ENCODE assay signal across 12 cellular contexts in the genomic region with DNA sequence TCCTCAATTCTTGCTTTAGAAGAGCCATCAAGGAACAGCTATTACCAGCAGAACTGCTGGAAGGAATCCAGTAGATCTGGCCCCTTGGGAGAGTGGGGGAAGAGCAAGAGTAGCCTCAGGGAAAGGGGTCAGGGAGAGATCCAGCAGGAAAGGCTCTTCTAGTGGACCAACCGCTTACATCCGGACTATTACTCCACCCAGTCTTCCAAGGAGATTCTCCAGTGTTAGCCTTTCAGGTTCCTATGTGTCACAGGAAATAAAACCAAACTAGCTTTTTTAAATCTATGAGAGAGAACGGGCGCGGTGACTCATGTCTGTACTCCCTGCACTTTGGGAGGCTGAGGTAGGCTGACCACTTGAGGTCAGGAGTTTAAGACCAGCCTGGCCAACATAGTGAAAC. TPM values are rescaled to one million over a fixed set of nuclear protein-coding genes. Genes with fewer than 3 reads are reported as not detected.
DNase-seq lines count a peak whose midpoint lies in the region; ATAC-seq, FAIRE-seq and TF ChIP-seq lines count a peak whose summit lies in the region.
"Had no signal": no experiment of that assay in that cellular context is flagged by ENCODE, and none has a peak within 500 bp of the region (broad histone marks: within the 10 kb centered on the region; RNA-seq: fewer than 3 reads in every experiment).

No MANE protein-coding gene starts in this region.

- H3K4me1 ChIP-seq in GM23338 (ENCODE audit: insufficient read depth) (peaks cover 27% of the 10 kb centered on the region), neural progenitor cell (peaks cover 7% of the 10 kb centered on the region), small intestine (ENCODE audit: control insufficient read depth in 2 of 2, insufficient read depth in 1 of 2, low read depth in 1 of 2, low read length in 1 of 2) (peaks cover 0 to 1% of the 10 kb centered on the region in 2 donors)

- H3K9me3 Mint-ChIP-seq in GM23338 (no peaks in the 10 kb centered on the region), neural progenitor cell (no peaks in the 10 kb centered on the region)
- no peaks in the 10 kb centered on the region for H3K9me3 Mint-ChIP-seq in activated CD4-positive, alpha-beta memory T cell treated with anti-CD3 and anti-CD28 coated beads, Interleukin-2, amount 10 ng/mL, durations not matched to agents 7 days and 5 days
- H3K9me3 Mint-ChIP-seq: naive thymus-derived CD8-positive, alpha-beta T cell; stimulated activated effector memory CD8-positive, alpha-beta T cell treated with anti-CD3 and anti-CD28 coated beads, Interleukin-12 subunit alpha, Interleukin-12 subunit beta, amount 100 ng/mL, for 72 hours had no signal

- TF ChIP-seq CTCF in GM23338 (conservative IDR thresholded peaks at IDR 0.05; ENCODE audit: low read depth in 2 of 2), result no peak
- TF ChIP-seq CTCF in neural progenitor cell (IDR thresholded peaks at IDR 0.05), result no peak

- WGBS in small intestine, 3 donors, result 64 to 88% (median 82%) methylated on average over 5 of the region's 5 CpGs

- POLR2A ChIA-PET in activated CD4-positive, alpha-beta memory T cell treated with anti-CD3 and anti-CD28 coated beads, Interleukin-2, amount 10 ng/mL, durations not matched to agents 7 days and 5 days (lab: Charles Lee), result no interaction called here

- peak overlapping the region; percentile 84 for H3K27ac ChIP-seq in GM23338 (ENCODE audit: low read depth)
- H3K27ac ChIP-seq in epithelial cell of prostate, result peak overlapping the region; percentile 14
- peak overlapping the region; percentile 67 for H3K27ac ChIP-seq in neural progenitor cell
- no peak overlapping the region for H3K27ac ChIP-seq in small intestine (ENCODE audit: low read depth in 1 of 2, low read length in 1 of 2)

- H3K4me3 ChIP-seq in GM23338 (no peak overlapping the region), neural progenitor cell (no peak overlapping the region), small intestine (ENCODE audit: low read depth in 1 of 2, low read length in 2 of 2) (no peak overlapping the region)

- ATAC-seq in GM23338 (peak; percentile 14; the same call in 1 of the 3 replicates), GM19328 (IDR thresholded peaks at IDR 0.05; ENCODE audit: unreplicated experiment) (no peak)
- ATAC-seq: naive thymus-derived CD8-positive, alpha-beta T cell; stimulated activated effector memory CD8-positive, alpha-beta T cell treated with anti-CD3 and anti-CD28 coated beads, Interleukin-12 subunit alpha, Interleukin-12 subunit beta, amount 100 ng/mL, for 72 hours had no signal

- H2AFZ ChIP-seq in GM23338 (no peak overlapping the region), neural progenitor cell (replicated peaks) (no peak overlapping the region)

- no peak overlapping the region for H3K4me3 Mint-ChIP-seq in GM23338
- H3K4me3 Mint-ChIP-seq in neural progenitor cell, result no peak overlapping the region
- no peak overlapping the region for H3K4me3 Mint-ChIP-seq in activated CD4-positive, alpha-beta memory T cell treated with anti-CD3 and anti-CD28 coated beads, Interleukin-2, amount 10 ng/mL, durations not matched to agents 7 days and 5 days
- H3K4me3 Mint-ChIP-seq: naive thymus-derived CD8-positive, alpha-beta T cell; stimulated activated effector memory CD8-positive, alpha-beta T cell treated with anti-CD3 and anti-CD28 coated beads, Interleukin-12 subunit alpha, Interleukin-12 subunit beta, amount 100 ng/mL, for 72 hours had no signal

- H4K20me1 ChIP-seq in GM23338 (replicated peaks; ENCODE audit: insufficient read depth) (peaks cover 23% of the 10 kb centered on the region), neural progenitor cell (ENCODE audit: low read depth) (peaks cover 69% of the 10 kb centered on the region)

- H3K4me1 Mint-ChIP-seq in GM23338 (peaks cover 31% of the 10 kb centered on the region), neural progenitor cell (peaks cover 21% of the 10 kb centered on the region)
- H3K4me1 Mint-ChIP-seq in activated CD4-positive, alpha-beta memory T cell treated with anti-CD3 and anti-CD28 coated beads, Interleukin-2, amount 10 ng/mL, durations not matched to agents 7 days and 5 days, result peaks cover 4% of the 10 kb centered on the region
- H3K4me1 Mint-ChIP-seq: stimulated activated effector memory CD8-positive, alpha-beta T cell treated with anti-CD3 and anti-CD28 coated beads, Interleukin-12 subunit alpha, Interleukin-12 subunit beta, amount 100 ng/mL, for 72 hours had no signal

- CTCF ChIA-PET in activated CD4-positive, alpha-beta memory T cell treated with anti-CD3 and anti-CD28 coated beads, Interleukin-2, amount 10 ng/mL, durations not matched to agents 7 days and 5 days (lab: Charles Lee), result interaction anchor here (1.3 kb wide), 1 partner anchor 10 kb away, joined by 6 read pairs; no protein-coding TSS in a partner anchor

- FAIRE-seq in RCC 7860 (lab: Jason Lieb, UNC), result peak; percentile 85
- no peak for FAIRE-seq in small intestine (lab: Jason Lieb, UNC)

- H3K36me3 Mint-ChIP-seq in GM23338 (ENCODE audit: low read depth) (peaks cover 20% of the 10 kb centered on the region), neural progenitor cell (peaks cover 8% of the 10 kb centered on the region)
- no peaks in the 10 kb centered on the region for H3K36me3 Mint-ChIP-seq in activated CD4-positive, alpha-beta memory T cell treated with anti-CD3 and anti-CD28 coated beads, Interleukin-2, amount 10 ng/mL, durations not matched to agents 7 days and 5 days (ENCODE audit: low read depth)
- H3K36me3 Mint-ChIP-seq: naive thymus-derived CD8-positive, alpha-beta T cell; stimulated activated effector memory CD8-positive, alpha-beta T cell treated with anti-CD3 and anti-CD28 coated beads, Interleukin-12 subunit alpha, Interleukin-12 subunit beta, amount 100 ng/mL, for 72 hours had no signal

- H3K36me3 ChIP-seq in GM23338 (ENCODE audit: insufficient read depth) (no peaks in the 10 kb centered on the region), neural progenitor cell (no peaks in the 10 kb centered on the region), small intestine (ENCODE audit: control insufficient read depth in 2 of 2, insufficient read depth in 2 of 2, low read length in 2 of 2) (no peaks in the 10 kb centered on the region)

- peaks cover 10% of the 10 kb centered on the region for H3K27me3 Mint-ChIP-seq in GM23338 (ENCODE audit: insufficient read depth, low read depth, poor library complexity)
- H3K27me3 Mint-ChIP-seq in neural progenitor cell (ENCODE audit: insufficient read depth, low read depth), result peaks cover 2% of the 10 kb centered on the region
- H3K27me3 Mint-ChIP-seq in activated CD4-positive, alpha-beta memory T cell treated with anti-CD3 and anti-CD28 coated beads, Interleukin-2, amount 10 ng/mL, durations not matched to agents 7 days and 5 days, result peaks cover 2% of the 10 kb centered on the region
- H3K27me3 Mint-ChIP-seq: naive thymus-derived CD8-positive, alpha-beta T cell had no signal

- DNase-seq in GM23338 (ENCODE audit: low spot score) (no peak), RCC 7860 (ENCODE audit: low spot score) (peak; percentile 85), epithelial cell of prostate (ENCODE audit: low read depth, low spot score) (no peak), neural progenitor cell (ENCODE audit: low spot score) (no peak), NCI-H128 (lab: John Stamatoyannopoulos, UW; ENCODE audit: unreplicated experiment) (no peak), small intestine (no peak)
- no peak for DNase-seq in activated CD4-positive, alpha-beta memory T cell treated with anti-CD3 and anti-CD28 coated beads, Interleukin-2, amount 10 ng/mL, durations not matched to agents 7 days and 5 days
- DNase-seq: naive thymus-derived CD8-positive, alpha-beta T cell; NCI-H526 treated with DMSO at 0.1 percent for 48 hours; stimulated activated CD4-positive, alpha-beta T cell treated with anti-CD3 and anti-CD28 coated beads, Interleukin-15, amount 100 ng/mL, for 24 hours had no signal

- H3K79me2 ChIP-seq in GM23338 (replicated peaks; ENCODE audit: insufficient read depth) (peaks cover 84% of the 10 kb centered on the region), neural progenitor cell (ENCODE audit: low read depth) (peaks cover 91% of the 10 kb centered on the region)

- H3K9me3 ChIP-seq in neural progenitor cell (ENCODE audit: low read depth) (no peaks in the 10 kb centered on the region), small intestine (ENCODE audit: control insufficient read depth, low read depth) (no peaks in the 10 kb centered on the region)

- H3K9ac ChIP-seq in neural progenitor cell, result no peak overlapping the region

- no peaks in the 10 kb centered on the region for H3K27me3 ChIP-seq in GM23338 (ENCODE audit: insufficient read depth)
- H3K27me3 ChIP-seq in neural progenitor cell, result no peaks in the 10 kb centered on the region
- H3K27me3 ChIP-seq in small intestine (ENCODE audit: control insufficient read depth in 2 of 2, insufficient read depth in 2 of 2, low read length in 2 of 2), result no peaks in the 10 kb centered on the region

- peak overlapping the region; percentile 40; the same call in 1 of the 2 replicates for H3K27ac Mint-ChIP-seq in GM23338
- no peak overlapping the region for H3K27ac Mint-ChIP-seq in neural progenitor cell
- no peak overlapping the region for H3K27ac Mint-ChIP-seq in activated CD4-positive, alpha-beta memory T cell treated with anti-CD3 and anti-CD28 coated beads, Interleukin-2, amount 10 ng/mL, durations not matched to agents 7 days and 5 days
- H3K27ac Mint-ChIP-seq: stimulated activated effector memory CD8-positive, alpha-beta T cell treated with anti-CD3 and anti-CD28 coated beads, Interleukin-12 subunit alpha, Interleukin-12 subunit beta, amount 100 ng/mL, for 72 hours had no signal

- H3K4me2 ChIP-seq in GM23338, result peak overlapping the region; percentile 14; the same call in 1 of the 2 replicates
- no peak overlapping the region for H3K4me2 ChIP-seq in neural progenitor cell

- peaks cover 27% of the 10 kb centered on the region for H3F3A ChIP-seq in GM23338 (replicated peaks; ENCODE audit: low read depth)
- peaks cover 38% of the 10 kb centered on the region for H3F3A ChIP-seq in neural progenitor cell (ENCODE audit: low read depth)

- H3K9me2 ChIP-seq in GM23338 (ENCODE audit: insufficient read depth), result no peaks in the 10 kb centered on the region

TF ChIP-seq in GM23338, 12 proteins besides CTCF, POLR2A, EP300 and RAD21 (continues in another document):
- TF ChIP-seq, protein P1, sequence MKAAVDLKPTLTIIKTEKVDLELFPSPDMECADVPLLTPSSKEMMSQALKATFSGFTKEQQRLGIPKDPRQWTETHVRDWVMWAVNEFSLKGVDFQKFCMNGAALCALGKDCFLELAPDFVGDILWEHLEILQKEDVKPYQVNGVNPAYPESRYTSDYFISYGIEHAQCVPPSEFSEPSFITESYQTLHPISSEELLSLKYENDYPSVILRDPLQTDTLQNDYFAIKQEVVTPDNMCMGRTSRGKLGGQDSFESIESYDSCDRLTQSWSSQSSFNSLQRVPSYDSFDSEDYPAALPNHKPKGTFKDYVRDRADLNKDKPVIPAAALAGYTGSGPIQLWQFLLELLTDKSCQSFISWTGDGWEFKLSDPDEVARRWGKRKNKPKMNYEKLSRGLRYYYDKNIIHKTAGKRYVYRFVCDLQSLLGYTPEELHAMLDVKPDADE (IDR thresholded peaks at IDR 0.05), result no peak

RNA-seq across cellular contexts. Expression of a gene that starts 34.3 kb away (rescaled TPM):
- total RNA-seq in GM23338 (2014; rRNA removed; shearing (Covaris generic)), result 82.5 and 90.5 TPM in 2 replicates
- 32.5 and 37.2 TPM in 2 replicates for polyA plus RNA-seq in GM23338 (2016; fragmentation: Nextera tagmentation; extraction: Ambion mirVana)
- total RNA-seq in neural progenitor cell (ENCODE audit: low replicate concordance), result 47.9 and 67.3 TPM in 2 replicates
- total RNA-seq in activated CD4-positive, alpha-beta memory T cell treated with anti-CD3 and anti-CD28 coated beads, Interleukin-2, amount 10 ng/mL, durations not matched to agents 7 days and 5 days, result 1 to 10 TPM; 1.5 to 1.6 TPM
- under 1 TPM in 2 of 3 donors, not detected in 1; under 0.01 to 0.31 TPM for polyA plus RNA-seq in small intestine

Comparison
In these comparisons a context has a peak if more than half of its experiments do, and no peak if none do; other contexts are left out.
1. H3K27ac ChIP-seq: peak in GM23338 (single experiment), epithelial cell of prostate (single experiment) and neural progenitor cell (single experiment); none in small intestine (0 of 2).
2. RNA of a gene that starts 34.3 kb away (total RNA-seq): 82.5 to 90.5 TPM in GM23338 and 47.9 to 67.3 TPM in neural progenitor cell; 1.5 to 1.6 TPM in activated CD4-positive, alpha-beta memory T cell treated with anti-CD3 and anti-CD28 coated beads, Interleukin-2, amount 10 ng/mL, durations not matched to agents 7 days and 5 days; every median in the first group is over 10 times any median in the second.